15 cellular contexts compared by ENCODE assay signal in genomic region chr9:737400-738120, GRCh38.
DNase-seq lines count a peak whose midpoint lies in the region; ATAC-seq and TF ChIP-seq lines count a peak whose summit lies in the region.
"Had no signal": no experiment of that assay in that cellular context is flagged by ENCODE, and none has a peak within 500 bp of the region (broad histone marks: within the 10 kb centered on the region; RNA-seq: fewer than 3 reads in every experiment).

No MANE protein-coding gene starts in this region.

- WGBS in prostate gland, result 67% methylated on average over 7 of the region's 7 CpGs
- no CpG with 5 or more reads among the region's 7 CpGs for WGBS in neuronal stem cell (ENCODE audit: extremely low coverage in 2 of 2, insufficient read length in 2 of 2, insufficient replicate concordance in 1 of 2), 2 donors

- intact Hi-C loops in ascending aorta (cut with DNase I), result loop anchor here (1.0 to 5.0 kb wide), 2 partner anchors 15 to 120 kb away; no protein-coding TSS in a partner anchor
- intact Hi-C loops in prostate gland (cut with DNase I), result loop anchor here (5.0 kb wide), 1 partner anchor 40 kb away; no protein-coding TSS in a partner anchor
- intact Hi-C loops in uterus (cut with DNase I; ENCODE audit: low total_unique reads), result no loop called here
- intact Hi-C loops in activated CD4-positive, alpha-beta T cell treated with anti-CD3 and anti-CD28 coated beads, Interleukin-2, amount 10 ng/mL, durations not matched to agents 24 days and 14 days (cut with micrococcal nuclease), result no loop called here

- TF ChIP-seq POLR2A in prostate gland (IDR thresholded peaks at IDR 0.05) (no peak), uterus (IDR thresholded peaks at IDR 0.05) (no peak)

- no peak for TF ChIP-seq CTCF in ascending aorta (IDR thresholded peaks at IDR 0.05)
- TF ChIP-seq CTCF in foreskin keratinocyte (conservative IDR thresholded peaks at IDR 0.05), result no peak
- TF ChIP-seq CTCF in prostate gland (IDR thresholded peaks at IDR 0.05), result no peak
- no peak for TF ChIP-seq CTCF in uterus (IDR thresholded peaks at IDR 0.05)

- H3K36me3 Mint-ChIP-seq in activated CD4-positive, alpha-beta T cell treated with anti-CD3 and anti-CD28 coated beads, Interleukin-2, amount 10 ng/mL, durations not matched to agents 24 days and 14 days (ENCODE audit: low read depth), result no peaks in the 10 kb centered on the region
- H3K36me3 Mint-ChIP-seq: stimulated activated naive B cell treated with anti-CD40 and anti-IgM and Interleukin-4, amounts not matched to agents 10 μg/mL and 1 μg/mL and 100 μg/mL, for 72 hours had no signal

- H3K23ac ChIP-seq in neuronal stem cell (ENCODE audit: low read depth, low read length, poor library complexity), result no peak overlapping the region

- H3K27ac Mint-ChIP-seq in activated CD4-positive, alpha-beta T cell treated with anti-CD3 and anti-CD28 coated beads, Interleukin-2, amount 10 ng/mL, durations not matched to agents 24 days and 14 days, result no peak overlapping the region
- H3K27ac Mint-ChIP-seq: stimulated activated naive B cell treated with anti-CD40 and anti-IgM and Interleukin-4, amounts not matched to agents 10 μg/mL and 1 μg/mL and 100 μg/mL, for 72 hours had no signal

- H3K79me1 ChIP-seq in neuronal stem cell (ENCODE audit: low read depth, low read length), result no peaks in the 10 kb centered on the region

- no peak overlapping the region for H4K8ac ChIP-seq in neuronal stem cell (ENCODE audit: low read depth, low read length)

- H3K4ac ChIP-seq in neuronal stem cell (ENCODE audit: low read length), result no peak overlapping the region

- H4K91ac ChIP-seq in neuronal stem cell (ENCODE audit: low read depth, low read length, poor library complexity), result no peak overlapping the region

- no peaks in the 10 kb centered on the region for H3K27me3 ChIP-seq in ascending aorta
- no peaks in the 10 kb centered on the region for H3K27me3 ChIP-seq in foreskin keratinocyte
- no peaks in the 10 kb centered on the region for H3K27me3 ChIP-seq in prostate gland (replicated peaks; ENCODE audit: insufficient read depth)
- no peaks in the 10 kb centered on the region for H3K27me3 ChIP-seq in uterus
- no peaks in the 10 kb centered on the region for H3K27me3 ChIP-seq in neuronal stem cell (ENCODE audit: control insufficient read depth in 3 of 3, insufficient read depth in 3 of 3, low read depth in 1 of 3, low read length in 3 of 3)

- no peak overlapping the region for H3K18ac ChIP-seq in neuronal stem cell (ENCODE audit: low read length)

- H3K14ac ChIP-seq in neuronal stem cell (ENCODE audit: low read length), result no peak overlapping the region

- no peak overlapping the region for H3K4me2 ChIP-seq in neuronal stem cell (ENCODE audit: insufficient read depth, low read length, poor library complexity, severe bottlenecking)

- H3K36me3 ChIP-seq in ascending aorta, result peaks cover 53 to 63% of the 10 kb centered on the region in 2 donors
- peaks cover 10 to 22% of the 10 kb centered on the region in 2 donors for H3K36me3 ChIP-seq in prostate gland
- no peaks in the 10 kb centered on the region for H3K36me3 ChIP-seq in uterus
- peaks cover 14 to 67% of the 10 kb centered on the region in 2 donors for H3K36me3 ChIP-seq in neuronal stem cell (replicated peaks in 1 of 2; ENCODE audit: control insufficient read depth in 2 of 2, insufficient read depth in 2 of 2, low read length in 2 of 2)

- no peaks in the 10 kb centered on the region for H3K9me3 ChIP-seq in ascending aorta
- no peaks in the 10 kb centered on the region for H3K9me3 ChIP-seq in prostate gland
- H3K9me3 ChIP-seq in uterus, result no peaks in the 10 kb centered on the region
- no peaks in the 10 kb centered on the region for H3K9me3 ChIP-seq in neuronal stem cell (replicated peaks in 1 of 2; ENCODE audit: control insufficient read depth in 2 of 2, insufficient read depth in 1 of 2, low read depth in 1 of 2, low read length in 2 of 2)
- H3K9me3 ChIP-seq: Caco-2, HAP-1, mucosa of descending colon had no signal

- H2BK15ac ChIP-seq in neuronal stem cell (ENCODE audit: low read length), result no peak overlapping the region

- peaks cover 27 to 68% of the 10 kb centered on the region in 2 donors for H3K4me1 ChIP-seq in ascending aorta
- peaks cover 25% of the 10 kb centered on the region for H3K4me1 ChIP-seq in foreskin keratinocyte
- H3K4me1 ChIP-seq in prostate gland (replicated peaks), result peaks cover 4% of the 10 kb centered on the region
- H3K4me1 ChIP-seq in uterus, result peaks cover 0 to 9% of the 10 kb centered on the region in 2 donors
- H3K4me1 ChIP-seq in neuronal stem cell (ENCODE audit: control insufficient read depth in 2 of 2, insufficient read depth in 1 of 2, low read depth in 1 of 2, low read length in 2 of 2), result no peaks in the 10 kb centered on the region
- H3K4me1 ChIP-seq: HAP-1 had no signal

- H3K4me1 Mint-ChIP-seq in activated CD4-positive, alpha-beta T cell treated with anti-CD3 and anti-CD28 coated beads, Interleukin-2, amount 10 ng/mL, durations not matched to agents 24 days and 14 days, result no peaks in the 10 kb centered on the region
- H3K4me1 Mint-ChIP-seq: stimulated activated naive B cell treated with anti-CD40 and anti-IgM and Interleukin-4, amounts not matched to agents 10 μg/mL and 1 μg/mL and 100 μg/mL, for 72 hours had no signal

- DNase-seq in ascending aorta (ENCODE audit: low spot score in 2 of 2), result peak in 1 of 2 donors; percentile 53
- no peak for DNase-seq in foreskin keratinocyte
- DNase-seq in prostate gland (ENCODE audit: low spot score), result no peak
- DNase-seq in uterus, result no peak
- DNase-seq in neuronal stem cell (ENCODE audit: low spot score), result no peak
- DNase-seq in NCI-H524 (lab: John Stamatoyannopoulos, UW), result no peak
- DNase-seq in activated CD4-positive, alpha-beta T cell treated with anti-CD3 and anti-CD28 coated beads, Interleukin-2, amount 10 ng/mL, durations not matched to agents 24 days and 14 days, result no peak
- DNase-seq: mucosa of descending colon; NCI-H1048; stimulated activated CD4-positive, alpha-beta T cell treated with anti-CD3 and anti-CD28 coated beads, Interleukin-4, amount 100 ng/mL, for 4 hours; stimulated activated naive B cell treated with anti-CD40 and anti-IgM and Interleukin-4, amounts not matched to agents 10 μg/mL and 1 μg/mL and 100 μg/mL, for 72 hours; T-helper 9 cell had no signal

- no peaks in the 10 kb centered on the region for H3K9me3 Mint-ChIP-seq in activated CD4-positive, alpha-beta T cell treated with anti-CD3 and anti-CD28 coated beads, Interleukin-2, amount 10 ng/mL, durations not matched to agents 24 days and 14 days
- H3K9me3 Mint-ChIP-seq: stimulated activated naive B cell treated with anti-CD40 and anti-IgM and Interleukin-4, amounts not matched to agents 10 μg/mL and 1 μg/mL and 100 μg/mL, for 72 hours had no signal

- H2BK120ac ChIP-seq in neuronal stem cell (ENCODE audit: low read depth, low read length), result no peak overlapping the region

- H3K27ac ChIP-seq in ascending aorta (peak overlapping the region; percentile 92 to 95), foreskin keratinocyte (peak overlapping the region; percentile 21), prostate gland (peak overlapping the region; percentile 58 to 69), uterus (peak overlapping the region; percentile 74 to 81), neuronal stem cell (replicated peaks; ENCODE audit: low read length) (no peak overlapping the region)

- ATAC-seq in foreskin keratinocyte, result no peak
- ATAC-seq: stimulated activated naive B cell treated with anti-CD40 and anti-IgM and Interleukin-4, amounts not matched to agents 10 μg/mL and 1 μg/mL and 100 μg/mL, for 72 hours had no signal

- H2BK5ac ChIP-seq in neuronal stem cell (ENCODE audit: low read length), result no peak overlapping the region

- H3K4me3 Mint-ChIP-seq in activated CD4-positive, alpha-beta T cell treated with anti-CD3 and anti-CD28 coated beads, Interleukin-2, amount 10 ng/mL, durations not matched to agents 24 days and 14 days, result no peak overlapping the region
- H3K4me3 Mint-ChIP-seq: stimulated activated naive B cell treated with anti-CD40 and anti-IgM and Interleukin-4, amounts not matched to agents 10 μg/mL and 1 μg/mL and 100 μg/mL, for 72 hours had no signal

- H3K9ac ChIP-seq in neuronal stem cell (ENCODE audit: low read depth, low read length, poor library complexity), result no peak overlapping the region

- no peak overlapping the region for H2BK12ac ChIP-seq in neuronal stem cell (ENCODE audit: low read length)

- H3K27me3 Mint-ChIP-seq in activated CD4-positive, alpha-beta T cell treated with anti-CD3 and anti-CD28 coated beads, Interleukin-2, amount 10 ng/mL, durations not matched to agents 24 days and 14 days, result no peaks in the 10 kb centered on the region
- H3K27me3 Mint-ChIP-seq: progenitor cell of endocrine pancreas; stimulated activated naive B cell treated with anti-CD40 and anti-IgM and Interleukin-4, amounts not matched to agents 10 μg/mL and 1 μg/mL and 100 μg/mL, for 72 hours had no signal

- H2AFZ ChIP-seq in neuronal stem cell (ENCODE audit: low read length), result no peak overlapping the region

- no peak overlapping the region for H2AK5ac ChIP-seq in neuronal stem cell (ENCODE audit: low read depth, low read length)

- no peak overlapping the region for H3K4me3 ChIP-seq in ascending aorta
- H3K4me3 ChIP-seq in prostate gland, result no peak overlapping the region
- H3K4me3 ChIP-seq in uterus, result no peak overlapping the region
- no peak overlapping the region for H3K4me3 ChIP-seq in neuronal stem cell (ENCODE audit: low read length in 2 of 2)
- H3K4me3 ChIP-seq: HAP-1, mucosa of descending colon had no signal

Comparison
In these comparisons a context has a peak if more than half of its experiments do, and no peak if none do; other contexts are left out.
1. intact Hi-C loops: an anchor here in ascending aorta (1.0 to 5.0 kb wide) and prostate gland (5.0 kb wide); none called in uterus and activated CD4-positive, alpha-beta T cell treated with anti-CD3 and anti-CD28 coated beads, Interleukin-2, amount 10 ng/mL, durations not matched to agents 24 days and 14 days.